Comparison of ENCODE assay signal across 8 cellular contexts in genomic region chr14:50230601-50231474, GRCh38. TPM values are rescaled to one million over a fixed set of nuclear protein-coding genes. Genes with fewer than 3 reads are reported as not detected.
A peak's percentile ranks its signal among the peaks of the same experiment; 100 is the strongest.
DNase-seq lines count a peak whose midpoint lies in the region; ATAC-seq and TF ChIP-seq lines count a peak whose summit lies in the region.

No MANE protein-coding gene starts in this region.

- H3K9me3 ChIP-seq in neural cell (ENCODE audit: low read length): no peaks in the 10 kb centered on the region
- H3K9me3 ChIP-seq in transverse colon: no peaks in the 10 kb centered on the region

- H3K9ac ChIP-seq in neural cell (ENCODE audit: low read length): peak overlapping the region; percentile 87

- peak; percentile 30 for ATAC-seq in GM19328 (IDR thresholded peaks at IDR 0.05; ENCODE audit: unreplicated experiment)
- ATAC-seq in HG03439 (IDR thresholded peaks at IDR 0.05; ENCODE audit: unreplicated experiment): peak; percentile 42

- peak overlapping the region; percentile 73 to 97 for H3K4me3 Mint-ChIP-seq in CD14-positive monocyte

- peaks cover 21 to 50% (median 25%) of the 10 kb centered on the region in 4 donors for H3K4me1 ChIP-seq in transverse colon

- no peaks in the 10 kb centered on the region for H3K27me3 ChIP-seq in neural cell (ENCODE audit: insufficient read depth, low read depth, low read length)
- H3K27me3 ChIP-seq in transverse colon: no peaks in the 10 kb centered on the region

- peak; percentile 18 for TF ChIP-seq POLR2A in transverse colon (IDR thresholded peaks at IDR 0.05)

- peak overlapping the region; percentile 90 to 97 (median 96) for H3K27ac Mint-ChIP-seq in CD14-positive monocyte

- peaks cover 0 to 2% (median 0%) of the 10 kb centered on the region in 3 donors for H3K27me3 Mint-ChIP-seq in CD14-positive monocyte (ENCODE audit: low read depth in 3 of 3)

- H3K9me2 ChIP-seq in neural cell (ENCODE audit: insufficient read depth, low read length): no peaks in the 10 kb centered on the region

- in situ Hi-C loops in transverse colon (cut with MboI; ENCODE audit: low pct_ligation_motif_present in 1 of 4, low pct_unique_long_range_greater_than_20kb in 1 of 4, low sequenced_read_pairs in 3 of 4): no loop called here

- peak overlapping the region; percentile 83 for H3K27ac ChIP-seq in neural cell (ENCODE audit: low read length)
- peak overlapping the region; percentile 94 to 100 (median 100) for H3K27ac ChIP-seq in transverse colon

- TF ChIP-seq RAD21 in neural cell (conservative IDR thresholded peaks at IDR 0.05): no peak

- no peaks in the 10 kb centered on the region for H3K36me3 ChIP-seq in neural cell (ENCODE audit: insufficient read depth, low read length)
- no peaks in the 10 kb centered on the region for H3K36me3 ChIP-seq in transverse colon

- peak overlapping the region; percentile 35 for H2AFZ ChIP-seq in neural cell (ENCODE audit: low read depth, low read length)

- intact Hi-C loops in CD14-positive monocyte (cut with micrococcal nuclease) (loop anchor here in 1 of 2 donors (10.0 kb wide), 2 partner anchors 84 to 304 kb away; partner anchors contain the start of genes DMAC2L, L2HGDH and MAP4K5), transverse colon (cut with DNase I; ENCODE audit: low total_unique reads) (no loop called here)

- peaks cover 48% of the 10 kb centered on the region for H3K79me2 ChIP-seq in neural cell (replicated peaks; ENCODE audit: insufficient read depth, low read length)

- no peaks in the 10 kb centered on the region for H4K20me1 ChIP-seq in neural cell (ENCODE audit: insufficient read depth)

- H3K4me3 ChIP-seq in fibroblast of villous mesenchyme (ENCODE audit: low read depth, low read length) (peak overlapping the region; percentile 78), neural cell (ENCODE audit: low read length) (peak overlapping the region; percentile 90), transverse colon (peak overlapping the region; percentile 72 to 97 (median 84))

- peaks cover 3 to 6% of the 10 kb centered on the region in 2 donors for H3K36me3 Mint-ChIP-seq in CD14-positive monocyte

- TF ChIP-seq EP300 in neural cell (conservative IDR thresholded peaks at IDR 0.05; ENCODE audit: poor library complexity, severe bottlenecking) (no peak), transverse colon (IDR thresholded peaks at IDR 0.05; ENCODE audit: low read depth) (no peak)

- DNase-seq in CD14-positive monocyte (ENCODE audit: low spot score) (peak; percentile 50), activated gamma-delta T cell treated with Interleukin-2 at 50 U/mL for 16 hours (peak; percentile 19), fibroblast of villous mesenchyme (ENCODE audit: low read depth) (peak; percentile 87), transverse colon (peak; percentile 58)

- H3K4me2 ChIP-seq in neural cell (ENCODE audit: low read length): peak overlapping the region; percentile 74

- peaks cover 0 to 5% (median 4%) of the 10 kb centered on the region in 7 donors for H3K9me3 Mint-ChIP-seq in CD14-positive monocyte

- peaks cover 46% of the 10 kb centered on the region for H3K4me1 Mint-ChIP-seq in CD14-positive monocyte

- H3F3A ChIP-seq in neural cell (ENCODE audit: insufficient read depth, low read length, poor library complexity, severe bottlenecking): peaks cover 10% of the 10 kb centered on the region

- WGBS in transverse colon (ENCODE audit: low coverage in 1 of 2), 2 donors: 0% methylated on average over 13 to 30 of the region's 66 CpGs

- no peak for TF ChIP-seq CTCF in CD14-positive monocyte (IDR thresholded peaks at IDR 0.05)
- no peak for TF ChIP-seq CTCF in fibroblast of villous mesenchyme (IDR thresholded peaks at IDR 0.05; ENCODE audit: insufficient read depth, low read depth, low read length)
- TF ChIP-seq CTCF in neural cell (IDR thresholded peaks at IDR 0.05; ENCODE audit: poor library complexity, severe bottlenecking): no peak
- no peak for TF ChIP-seq CTCF in transverse colon (IDR thresholded peaks at IDR 0.05)

TF ChIP-seq in PFSK-1, 5 proteins besides CTCF, POLR2A, EP300 and RAD21:
- no peak for TF ChIP-seq TAF1 (IDR thresholded peaks at IDR 0.05; ENCODE audit: borderline replicate concordance, insufficient read depth, low read length)
- no peak for TF ChIP-seq FOXP2 (optimal IDR thresholded peaks at IDR 0.05; ENCODE audit: borderline replicate concordance, extremely low read depth, extremely low read length, insufficient read depth)
- TF ChIP-seq REST (IDR thresholded peaks at IDR 0.05; ENCODE audit: insufficient read depth in 1 of 2, low read depth in 2 of 2, low read length in 2 of 2): no peak
- peak; percentile 66; the same call in 1 of the 2 replicates for TF ChIP-seq SIN3A (IDR thresholded peaks at IDR 0.05; ENCODE audit: borderline replicate concordance, insufficient read depth, low read length)
- TF ChIP-seq POLR2AphosphoS5 (IDR thresholded peaks at IDR 0.05; ENCODE audit: low read depth, low read length): 0 out of 2 replicates have a peak, but pooled peaks have one; percentile 26

TF ChIP-seq in neural cell, 6 proteins besides CTCF, POLR2A, EP300 and RAD21:
- TF ChIP-seq SMC3 (conservative IDR thresholded peaks at IDR 0.05; ENCODE audit: poor library complexity) (no peak), POLR2AphosphoS5 (IDR thresholded peaks at IDR 0.05) (no peak), EZH2 (IDR thresholded peaks at IDR 0.05; ENCODE audit: borderline replicate concordance, insufficient read depth, low read length, poor library complexity, severe bottlenecking) (no peak), TAF1 (IDR thresholded peaks at IDR 0.05; ENCODE audit: low read depth) (no peak), MXI1 (conservative IDR thresholded peaks at IDR 0.05; ENCODE audit: poor library complexity, severe bottlenecking) (no peak), REST (IDR thresholded peaks at IDR 0.05; ENCODE audit: borderline replicate concordance) (no peak)
TF ChIP-seq in neural cell: peak in this region for 0.

RNA-seq across cellular contexts. Expression of gene SOS2, which starts 0.5 kb away (rescaled TPM):
- polyA plus RNA-seq in CD14-positive monocyte (10 to 100 TPM in 1 of 2 donors, 1 to 10 TPM in 1; 9.3 to 12.0 TPM), neural cell (25.9 and 26.2 TPM in 2 replicates)
- 3.0 TPM for polyA plus RNA-seq in PFSK-1 (2012; ENCODE audit: insufficient read length, low read depth)
- total RNA-seq in fibroblast of villous mesenchyme (24.5 and 27.2 TPM in 2 replicates), transverse colon (10 to 100 TPM; 45.9 to 82.8 (median 62.1) TPM)
- 83.5 and 98.1 TPM in 2 replicates for polyA minus RNA-seq in neural cell

Comparison
In these comparisons a context has a peak if more than half of its experiments do, and no peak if none do; other contexts are left out.
1. Peak in every context shown above with its lines: DNase-seq, ATAC-seq, H3K4me3 ChIP-seq and H3K27ac ChIP-seq.
2. DNase-seq: peak in every context shown above with its lines; median percentile 87 in fibroblast of villous mesenchyme; 58 in transverse colon; 50 in CD14-positive monocyte; 19 in activated gamma-delta T cell treated with Interleukin-2 at 50 U/mL for 16 hours.